ENCODE assay signal across 1 cellular context in genomic region chr16:70416748-70417616, GRCh38.
TF ChIP-seq lines count a peak whose summit lies in the region.

No MANE protein-coding gene starts in this region.

TF ChIP-seq in WTC11, 78 proteins besides CTCF, POLR2A, EP300 and RAD21 (continued from another document):
- TF ChIP-seq ZNF281 (CRISPR knock-in tag; IDR thresholded peaks at IDR 0.05) = no peak
- TF ChIP-seq FOXJ3 (CRISPR knock-in tag; IDR thresholded peaks at IDR 0.05; ENCODE audit: borderline replicate concordance) = no peak
- TF ChIP-seq MYBL2 (CRISPR knock-in tag; IDR thresholded peaks at IDR 0.05) = no peak
- TF ChIP-seq AFF4 (CRISPR knock-in tag; IDR thresholded peaks at IDR 0.05; ENCODE audit: borderline replicate concordance) = no peak
- no peak for TF ChIP-seq CBFB (CRISPR knock-in tag; IDR thresholded peaks at IDR 0.05; ENCODE audit: low read depth)
- TF ChIP-seq HMGA2 (CRISPR knock-in tag; IDR thresholded peaks at IDR 0.05) = no peak
- no peak for TF ChIP-seq IRF2 (CRISPR knock-in tag; IDR thresholded peaks at IDR 0.05; ENCODE audit: borderline replicate concordance, low read depth)
TF ChIP-seq in WTC11: peak in this region for 0.
